ENCODE assay signal across 12 cellular contexts in genomic region chr7:117937726-117938483, GRCh38.
"Had no signal": no experiment of that assay in that cellular context is flagged by ENCODE, and none has a peak within 500 bp of the region (broad histone marks: within the 10 kb centered on the region; RNA-seq: fewer than 3 reads in every experiment).

No MANE protein-coding gene starts in this region.

- H3K27ac ChIP-seq: cardiac muscle cell, right atrium auricular region, thyroid gland had no signal

- H3K36me3 ChIP-seq: cardiac muscle cell, right atrium auricular region, thyroid gland had no signal

- H3K27me3 ChIP-seq: cardiac muscle cell, right atrium auricular region, thyroid gland had no signal

- H3K9me3 ChIP-seq: thyroid gland had no signal

- H3K4me1 ChIP-seq: right atrium auricular region, thyroid gland had no signal

- H3K4me3 ChIP-seq: cardiac muscle cell, right atrium auricular region, thyroid gland had no signal

- DNase-seq: activated CD4-positive, alpha-beta memory T cell treated with anti-CD3 and anti-CD28 coated beads for 36 hours; activated CD4-positive, alpha-beta T cell treated with anti-CD3 and anti-CD28 coated beads for 36 hours; dermis blood vessel endothelial cell; effector memory CD4-positive, alpha-beta T cell; midbrain; nephron progenitor cell; occipital lobe; stimulated activated CD4-positive, alpha-beta T cell treated with anti-CD3 and anti-CD28 coated beads, Interleukin-2, amount 100 ng/mL, for 24 hours; stimulated activated naive CD4-positive, alpha-beta T cell treated with Interleukin-2 at 50 U/mL for 16 hours; thyroid gland had no signal
